In genomic region chr12:13307143-13307831, GRCh38 we compare ENCODE assay signal across 26 cellular contexts.
"Had no signal": no experiment of that assay in that cellular context is flagged by ENCODE, and none has a peak within 500 bp of the region (broad histone marks: within the 10 kb centered on the region; RNA-seq: fewer than 3 reads in every experiment).

No MANE protein-coding gene starts in this region.

- H3K4me3 ChIP-seq: ascending aorta, cardiac muscle cell, MG63, Peyer's patch had no signal

- H3K27me3 ChIP-seq: ascending aorta, MG63, Peyer's patch had no signal

- H3K9me3 ChIP-seq: ascending aorta, MG63, Peyer's patch had no signal

- H3K36me3 ChIP-seq: ascending aorta, cardiac muscle cell, MG63, Peyer's patch had no signal

- H3K27ac ChIP-seq: ascending aorta, cardiac muscle cell, Peyer's patch had no signal

- DNase-seq: activated CD4-positive, alpha-beta T cell treated with anti-CD3 and anti-CD28 coated beads, Interleukin-2, amount 10 ng/mL, durations not matched to agents 24 days and 14 days; activated CD4-positive, alpha-beta T cell treated with anti-CD3 and anti-CD28 coated beads, Interleukin-2, amount 50 U/mL, for 4 hours; activated CD8-positive, alpha-beta T cell treated with anti-CD3 and anti-CD28 coated beads for 36 hours; activated effector memory CD4-positive, alpha-beta T cell treated with anti-CD3 and anti-CD28 coated beads, Interleukin-2, amount 50 U/mL, for 16 hours; activated naive CD4-positive, alpha-beta T cell; activated naive CD4-positive, alpha-beta T cell treated with anti-CD3 and anti-CD28 coated beads, Interleukin-2, amount 50 U/mL, for 16 hours; activated naive CD8-positive, alpha-beta T cell treated with anti-CD3 and anti-CD28 coated beads for 36 hours; activated T-cell treated with anti-CD3 and anti-CD28 coated beads, Interleukin-2, amount 50 U/mL, for 1 hour; activated T-cell treated with anti-CD3 and anti-CD28 coated beads, Interleukin-2, amount 50 U/mL, for 72 hours; amniotic stem cell; Kasumi-1; KG1; MG63; NCI-H1048; NCI-H1436 treated with DMSO at 0.1 percent for 48 hours; NCI-H1694 treated with DMSO at 0.1 percent for 48 hours; NCI-H2029; NCI-H345; NCI-H524 treated with DMSO at 0.1 percent for 48 hours; PC-3; Peyer's patch; RPMI8226; SW 1271; T1000 had no signal

- H3K4me1 ChIP-seq: ascending aorta, Peyer's patch had no signal
